14 cellular contexts compared by ENCODE assay signal in the genomic region with DNA sequence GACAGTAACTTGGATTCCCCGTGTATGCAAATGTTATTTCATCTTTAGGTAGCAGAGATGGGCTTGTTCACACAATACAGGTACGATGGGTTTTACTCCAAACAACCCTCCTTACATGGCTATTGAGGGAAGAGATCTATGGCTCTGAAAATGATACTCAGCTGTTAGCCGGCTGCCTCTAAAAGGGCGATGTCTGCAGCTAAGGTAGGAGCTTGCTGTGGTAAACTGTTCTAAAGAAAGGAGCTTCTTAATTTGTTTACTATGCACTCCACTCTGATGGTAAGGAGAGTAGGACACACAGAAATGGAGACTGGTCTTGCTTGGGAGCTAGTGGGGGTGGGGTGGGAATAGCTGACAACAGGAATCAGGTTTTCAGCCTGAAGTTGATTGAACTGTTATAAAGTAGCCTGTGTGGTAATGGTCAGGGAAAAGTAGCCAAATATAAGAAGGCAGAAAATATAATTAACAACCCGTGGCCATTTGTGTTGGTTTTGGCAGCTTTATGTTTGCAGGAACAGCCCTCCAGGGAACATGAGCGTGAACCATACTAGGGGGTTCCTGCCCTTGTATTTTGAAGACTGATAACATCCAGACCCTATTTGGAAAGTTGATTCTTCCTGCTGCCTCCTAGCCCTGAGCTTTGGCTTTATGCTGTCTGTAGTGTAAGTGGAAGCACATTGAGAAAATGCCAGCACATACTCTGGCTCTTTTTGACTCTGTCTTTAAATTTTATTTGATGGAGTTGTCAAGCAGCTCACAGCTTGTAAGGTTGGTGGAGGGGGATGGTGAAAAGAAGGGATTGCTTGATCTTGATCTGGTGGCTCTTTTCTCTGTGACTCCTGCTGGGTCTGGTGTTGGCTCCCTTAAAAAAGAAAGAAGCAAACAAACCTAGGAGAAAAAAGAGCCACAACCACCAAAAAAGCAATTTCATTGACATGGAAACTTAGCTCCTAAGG.
A peak's percentile ranks its signal among the peaks of the same experiment; 100 is the strongest.
DNase-seq lines count a peak whose midpoint lies in the region; ATAC-seq, FAIRE-seq and TF ChIP-seq lines count a peak whose summit lies in the region.
"Had no signal": no experiment of that assay in that cellular context is flagged by ENCODE, and none has a peak within 500 bp of the region (broad histone marks: within the 10 kb centered on the region; RNA-seq: fewer than 3 reads in every experiment).

No MANE protein-coding gene starts in this region.

- no peaks in the 10 kb centered on the region for H3K36me3 Mint-ChIP-seq in CD8-positive, alpha-beta memory T cell
- H3K36me3 Mint-ChIP-seq: CD4-positive, CD25-positive, alpha-beta regulatory T cell had no signal

- H3K27ac ChIP-seq in endothelial cell of umbilical vein (ENCODE audit: insufficient read depth, low read depth, low read length): no peak overlapping the region
- no peak overlapping the region for H3K27ac ChIP-seq in trophoblast cell (ENCODE audit: low read depth, low read length)
- H3K27ac ChIP-seq in CD8-positive, alpha-beta memory T cell (ENCODE audit: low read depth, low read length): no peak overlapping the region
- H3K27ac ChIP-seq in HepG2 (ENCODE audit: extremely low read length, insufficient read depth, low read length): no peak overlapping the region
- H3K27ac ChIP-seq: PC-9 had no signal

- FAIRE-seq in endothelial cell of umbilical vein (lab: Jason Lieb, UNC) (no peak), HepG2 (lab: Jason Lieb, UNC) (no peak)
- FAIRE-seq: colon had no signal

- CTCF ChIA-PET in endothelial cell of umbilical vein (lab: Charles Lee): interaction anchor here (0.6 to 3.3 kb wide), 4 partner anchors 12 to 1467 kb away, joined by 3 to 9 read pairs (median 6); no protein-coding TSS in a partner anchor
- CTCF ChIA-PET in CD8-positive, alpha-beta memory T cell (lab: Charles Lee): no interaction called here
- CTCF ChIA-PET in HepG2 (lab: Yijun Ruan, JAX; ENCODE audit: low intra/inter-chr PET ratio, low total read pairs): no interaction called here

- ATAC-seq in HG02763 (IDR thresholded peaks at IDR 0.05; ENCODE audit: unreplicated experiment) (no peak), HepG2 (no peak)
- ATAC-seq: left ventricle myocardium superior, T-helper 17 cell had no signal

- H3K4me2 ChIP-seq in endothelial cell of umbilical vein (ENCODE audit: insufficient read depth, low read length) (peak overlapping the region; percentile 4), trophoblast cell (ENCODE audit: low read length) (peak overlapping the region; percentile 22), HepG2 (ENCODE audit: low read depth, low read length) (no peak overlapping the region)
- H3K4me2 ChIP-seq: PC-9 had no signal

- H3K79me2 ChIP-seq in endothelial cell of umbilical vein (ENCODE audit: control insufficient read depth, insufficient read depth, low read length) (no peaks in the 10 kb centered on the region), trophoblast cell (ENCODE audit: control insufficient read depth, insufficient read depth, low read length, poor library complexity) (no peaks in the 10 kb centered on the region), HepG2 (ENCODE audit: insufficient read depth, low read length) (no peaks in the 10 kb centered on the region)

- TF ChIP-seq CTCF in endothelial cell of umbilical vein (IDR thresholded peaks at IDR 0.05; ENCODE audit: extremely low read depth in 1 of 2, insufficient read depth in 1 of 2, low read depth in 1 of 2, low read length in 2 of 2) (no peak), HepG2 (CRISPR knock-in tag; IDR thresholded peaks at IDR 0.05) (no peak)

- intact Hi-C loops in endothelial cell of umbilical vein (cut with micrococcal nuclease) (loop anchor here (5.0 kb wide), 1 partner anchor 36 kb away; no protein-coding TSS in a partner anchor), HepG2 (cut with micrococcal nuclease; ENCODE audit: unreplicated experiment) (no loop called here)

- no CpG with 5 or more reads among the region's 6 CpGs for WGBS in trophoblast cell (ENCODE audit: extremely low coverage, insufficient coverage, insufficient read length)
- 5% methylated on average over 6 of the region's 6 CpGs for WGBS in HepG2 (ENCODE audit: low lambda C conversion rate)

- H4K20me1 ChIP-seq in endothelial cell of umbilical vein (replicated peaks; ENCODE audit: control insufficient read depth, extremely low read depth, insufficient read depth, low read length) (no peaks in the 10 kb centered on the region), HepG2 (ENCODE audit: insufficient read depth, low read length) (no peaks in the 10 kb centered on the region)

- no peak overlapping the region for H3K23ac ChIP-seq in trophoblast cell (ENCODE audit: low read length)

- H3K36me3 ChIP-seq in endothelial cell of umbilical vein (ENCODE audit: control insufficient read depth in 2 of 2, extremely low read depth in 1 of 2, insufficient read depth in 2 of 2, low read length in 2 of 2) (no peaks in the 10 kb centered on the region), trophoblast cell (ENCODE audit: control insufficient read depth in 1 of 2, insufficient read depth in 2 of 2, low read length in 2 of 2) (no peaks in the 10 kb centered on the region), HepG2 (replicated peaks in 1 of 2; ENCODE audit: control insufficient read depth in 1 of 2, insufficient read depth in 2 of 2, low read length in 2 of 2) (no peaks in the 10 kb centered on the region)
- no peaks in the 10 kb centered on the region for H3K36me3 ChIP-seq in CD8-positive, alpha-beta memory T cell (ENCODE audit: insufficient read depth, low read length)

- no peak overlapping the region for H3K27ac Mint-ChIP-seq in CD8-positive, alpha-beta memory T cell
- H3K27ac Mint-ChIP-seq: CD4-positive, CD25-positive, alpha-beta regulatory T cell; T-helper 17 cell had no signal

- H3K4me1 Mint-ChIP-seq in CD8-positive, alpha-beta memory T cell: peaks cover 0 to 4% (median 0%) of the 10 kb centered on the region in 3 donors
- H3K4me1 Mint-ChIP-seq: CD4-positive, CD25-positive, alpha-beta regulatory T cell; T-helper 17 cell had no signal

- POLR2A ChIA-PET in endothelial cell of umbilical vein (lab: Charles Lee) (no interaction called here), HepG2 (lab: Yijun Ruan, JAX) (no interaction called here)
- POLR2A ChIA-PET in CD8-positive, alpha-beta memory T cell (lab: Charles Lee): no interaction called here

- no peak overlapping the region for H2AFZ ChIP-seq in endothelial cell of umbilical vein (ENCODE audit: low read depth, low read length)
- H2AFZ ChIP-seq in trophoblast cell (ENCODE audit: insufficient read depth, low read length, poor library complexity): no peak overlapping the region
- H2AFZ ChIP-seq in HepG2 (ENCODE audit: low read length): no peak overlapping the region
- H2AFZ ChIP-seq: PC-9 had no signal

- no peak overlapping the region for H2BK120ac ChIP-seq in trophoblast cell (ENCODE audit: insufficient read depth, low read length, poor library complexity)

- dilution Hi-C loops in endothelial cell of umbilical vein (cut with MboI; ENCODE audit: extremely low pct_ligation_motif_present, low sequenced_read_pairs): no loop called here

- no peaks in the 10 kb centered on the region for H3K9me3 ChIP-seq in endothelial cell of umbilical vein (replicated peaks; ENCODE audit: control insufficient read depth, insufficient read depth, low read length)
- H3K9me3 ChIP-seq in trophoblast cell (ENCODE audit: insufficient read depth, low read depth, low read length): no peaks in the 10 kb centered on the region
- no peaks in the 10 kb centered on the region for H3K9me3 ChIP-seq in CD8-positive, alpha-beta memory T cell (ENCODE audit: low read length)
- no peaks in the 10 kb centered on the region; the same call in 1 of the 2 replicates for H3K9me3 ChIP-seq in HepG2 (ENCODE audit: low read length)

- TF ChIP-seq EP300 in HepG2 (IDR thresholded peaks at IDR 0.05; ENCODE audit: low read depth in 2 of 2, low read length in 2 of 2) (no peak), HepG2 (CRISPR knock-in tag; IDR thresholded peaks at IDR 0.05; ENCODE audit: borderline replicate concordance) (no peak)

- H3K4me1 ChIP-seq in endothelial cell of umbilical vein (ENCODE audit: control insufficient read depth, extremely low read depth, insufficient read depth, low read length) (peaks cover 7% of the 10 kb centered on the region), trophoblast cell (ENCODE audit: control insufficient read depth in 1 of 2, insufficient read depth in 2 of 2, low read length in 2 of 2) (peaks cover 10% of the 10 kb centered on the region in 2 experiments), HepG2 (ENCODE audit: insufficient read depth, low read length) (peaks cover 12% of the 10 kb centered on the region; the same call in 1 of the 2 replicates)
- no peaks in the 10 kb centered on the region for H3K4me1 ChIP-seq in CD8-positive, alpha-beta memory T cell (ENCODE audit: insufficient read depth, low read length)

- no peak overlapping the region for H3K4me3 ChIP-seq in endothelial cell of umbilical vein (replicated peaks in 1 of 3; ENCODE audit: insufficient read depth in 1 of 3, low read depth in 1 of 3, low read length in 3 of 3)
- no peak overlapping the region for H3K4me3 ChIP-seq in trophoblast cell (ENCODE audit: low read depth, low read length)
- H3K4me3 ChIP-seq in CD8-positive, alpha-beta memory T cell (ENCODE audit: low read length): no peak overlapping the region
- no peak overlapping the region for H3K4me3 ChIP-seq in HepG2 (replicated peaks in 1 of 3; ENCODE audit: insufficient read depth in 1 of 3, low read depth in 2 of 3, low read length in 3 of 3)
- H3K4me3 ChIP-seq: PC-9 had no signal

- no TSS peak for BruUV-seq in endothelial cell of umbilical vein (replicated peaks; lab: Mats Ljungman, UMichigan)
- no TSS peak for BruUV-seq in HepG2 (replicated peaks; lab: Mats Ljungman, UMichigan)

- H3K9me1 ChIP-seq in endothelial cell of umbilical vein (replicated peaks; ENCODE audit: control insufficient read depth, extremely low read depth, insufficient read depth, low read length): no peaks in the 10 kb centered on the region

- H3K27me3 Mint-ChIP-seq in CD8-positive, alpha-beta memory T cell: peaks cover 18 to 35% of the 10 kb centered on the region in 2 donors

- no peak overlapping the region for H3K4ac ChIP-seq in trophoblast cell (ENCODE audit: low read depth, low read length)

- H3K4me3 Mint-ChIP-seq in CD8-positive, alpha-beta memory T cell: no peak overlapping the region
- H3K4me3 Mint-ChIP-seq: CD4-positive, CD25-positive, alpha-beta regulatory T cell; T-helper 17 cell had no signal

- no peak overlapping the region for H2BK12ac ChIP-seq in trophoblast cell (ENCODE audit: low read length)

- no peak overlapping the region for H3K14ac ChIP-seq in trophoblast cell (ENCODE audit: low read length)

- no peak overlapping the region for H2AK5ac ChIP-seq in trophoblast cell (ENCODE audit: low read length)

- no peak overlapping the region for H2BK5ac ChIP-seq in trophoblast cell (ENCODE audit: low read depth, low read length, poor library complexity)

- H3K9me3 Mint-ChIP-seq in CD8-positive, alpha-beta memory T cell: peaks cover 0 to 27% (median 6%) of the 10 kb centered on the region in 5 donors

- no peak for TF ChIP-seq POLR2A in endothelial cell of umbilical vein (IDR thresholded peaks at IDR 0.05; ENCODE audit: low read depth, low read length)
- TF ChIP-seq POLR2A in HepG2 (IDR thresholded peaks at IDR 0.05; ENCODE audit: insufficient read depth in 1 of 2, low read depth in 2 of 2, low read length in 2 of 2): no peak

- H3K79me1 ChIP-seq in trophoblast cell (ENCODE audit: low read length): peaks cover 2% of the 10 kb centered on the region

- DNase-seq in DMS79 (lab: John Stamatoyannopoulos, UW) (peak; percentile 81), NCI-H1105 treated with DMSO at 0.1 percent for 48 hours (lab: John Stamatoyannopoulos, UW) (peak; percentile 67), endothelial cell of umbilical vein (ENCODE audit: low read depth, low spot score) (no peak), trophoblast cell (no peak), COLO668 (lab: John Stamatoyannopoulos, UW; ENCODE audit: unreplicated experiment) (no peak), HepG2 (ENCODE audit: low spot score) (no peak)
- no peak for DNase-seq in CD8-positive, alpha-beta memory T cell
- DNase-seq: activated CD4-positive, alpha-beta T cell treated with anti-CD3 and anti-CD28 coated beads, Interleukin-2, amount 50 U/mL, for 4 hours; CD4-positive, CD25-positive, alpha-beta regulatory T cell; left ventricle myocardium superior; PC-9; T-helper 17 cell had no signal

- no peak overlapping the region for H4K12ac ChIP-seq in trophoblast cell (ENCODE audit: low read depth, low read length)

- no peak for TF ChIP-seq RAD21 in HepG2 (CRISPR knock-in tag; IDR thresholded peaks at IDR 0.05)

- H4K8ac ChIP-seq in trophoblast cell (ENCODE audit: low read depth, low read length): no peak overlapping the region

- in situ Hi-C loops in HepG2 (cut with HindIII; ENCODE audit: extremely low pct_ligation_motif_present, low pct_unique_long_range_greater_than_20kb): no loop called here

- H3K18ac ChIP-seq in trophoblast cell (ENCODE audit: low read length): no peak overlapping the region

- H3K27me3 ChIP-seq in endothelial cell of umbilical vein (ENCODE audit: control insufficient read depth in 2 of 2, insufficient read depth in 2 of 2, low read length in 2 of 2) (peaks cover 16 to 31% of the 10 kb centered on the region in 2 experiments), trophoblast cell (ENCODE audit: insufficient read depth, low read length) (no peaks in the 10 kb centered on the region), HepG2 (ENCODE audit: control insufficient read depth in 1 of 2, insufficient read depth in 2 of 2, low read length in 2 of 2) (peaks cover 0 to 26% of the 10 kb centered on the region in 2 experiments; a peak in 3 of 5 replicates)
- no peaks in the 10 kb centered on the region for H3K27me3 ChIP-seq in CD8-positive, alpha-beta memory T cell (ENCODE audit: insufficient read depth, low read length, poor library complexity, severe bottlenecking)

- no peak overlapping the region for H4K91ac ChIP-seq in trophoblast cell (ENCODE audit: low read depth, low read length)

- no peak overlapping the region for H3K9ac ChIP-seq in endothelial cell of umbilical vein (replicated peaks; ENCODE audit: extremely low read depth, insufficient read depth, low read length)
- H3K9ac ChIP-seq in trophoblast cell (ENCODE audit: low read length): no peak overlapping the region
- H3K9ac ChIP-seq in HepG2 (ENCODE audit: insufficient read depth, low read depth, low read length): no peak overlapping the region

Comparison
In these comparisons a context has a peak if more than half of its experiments do, and no peak if none do; other contexts are left out.
1. DNase-seq: peak in DMS79 (single experiment) and NCI-H1105 treated with DMSO at 0.1 percent for 48 hours (single experiment); none in endothelial cell of umbilical vein (single experiment), trophoblast cell (0 of 2), CD8-positive, alpha-beta memory T cell (0 of 5), COLO668 (single experiment) and HepG2 (single experiment).